ENCODE assay signal across 9 cellular contexts in genomic region chr1:44417351-44418021, GRCh38. TPM values are rescaled to one million over a fixed set of nuclear protein-coding genes. Genes with fewer than 3 reads are reported as not detected.
DNase-seq lines count a peak whose midpoint lies in the region; ATAC-seq, FAIRE-seq and TF ChIP-seq lines count a peak whose summit lies in the region.
"Had no signal": no experiment of that assay in that cellular context is flagged by ENCODE, and none has a peak within 500 bp of the region (broad histone marks: within the 10 kb centered on the region; RNA-seq: fewer than 3 reads in every experiment).

No MANE protein-coding gene starts in this region.

- H3K79me2 ChIP-seq in Karpas-422 (ENCODE audit: low read length): no peaks in the 10 kb centered on the region

- H3K36me3 Mint-ChIP-seq in memory B cell (no peaks in the 10 kb centered on the region), type B pancreatic cell (no peaks in the 10 kb centered on the region)

- H3K9me3 ChIP-seq in small intestine (ENCODE audit: control insufficient read depth, low read depth) (no peaks in the 10 kb centered on the region), Karpas-422 (ENCODE audit: low read length) (no peaks in the 10 kb centered on the region)

- H3K27me3 Mint-ChIP-seq in memory B cell (peaks cover 21% of the 10 kb centered on the region), type B pancreatic cell (peaks cover 63% of the 10 kb centered on the region)

- H4K20me1 ChIP-seq in Karpas-422 (ENCODE audit: insufficient read depth, low read depth, low read length): no peaks in the 10 kb centered on the region

- peaks cover 21 to 47% of the 10 kb centered on the region in 2 donors for H3K27me3 ChIP-seq in small intestine (ENCODE audit: control insufficient read depth in 2 of 2, insufficient read depth in 2 of 2, low read length in 2 of 2)
- H3K27me3 ChIP-seq in Karpas-422 (ENCODE audit: low read length): no peaks in the 10 kb centered on the region

- no peaks in the 10 kb centered on the region for H3K9me2 ChIP-seq in Karpas-422 (replicated peaks; ENCODE audit: insufficient read depth, low read length)

- TF ChIP-seq CTCF in type B pancreatic cell (conservative IDR thresholded peaks at IDR 0.05): no peak

- peak overlapping the region; percentile 41 for H3K4me3 Mint-ChIP-seq in memory B cell
- H3K4me3 Mint-ChIP-seq in type B pancreatic cell: peak overlapping the region; percentile 76

- H3K4me1 ChIP-seq in small intestine (ENCODE audit: control insufficient read depth in 2 of 2, insufficient read depth in 1 of 2, low read depth in 1 of 2, low read length in 1 of 2): peaks cover 0 to 7% of the 10 kb centered on the region in 2 donors
- peaks cover 3% of the 10 kb centered on the region; the same call in 1 of the 2 replicates for H3K4me1 ChIP-seq in Karpas-422 (ENCODE audit: low read length)

- no peak overlapping the region for H3K9ac ChIP-seq in Karpas-422 (ENCODE audit: low read length)

- ATAC-seq in memory B cell (ENCODE audit: low read depth) (no peak), GM19328 (IDR thresholded peaks at IDR 0.05; ENCODE audit: unreplicated experiment) (no peak)

- no peaks in the 10 kb centered on the region for H3K9me3 Mint-ChIP-seq in memory B cell
- H3K9me3 Mint-ChIP-seq in type B pancreatic cell: no peaks in the 10 kb centered on the region

- peak overlapping the region; percentile 62 for H3K27ac ChIP-seq in cingulate gyrus (ENCODE audit: low read depth, low read length)
- no peak overlapping the region for H3K27ac ChIP-seq in small intestine (ENCODE audit: low read depth in 1 of 2, low read length in 1 of 2)
- H3K27ac ChIP-seq in Karpas-422 (ENCODE audit: low read length): no peak overlapping the region

- no peak for FAIRE-seq in small intestine (lab: Jason Lieb, UNC)
- FAIRE-seq: bronchial epithelial cell had no signal

- peak; percentile 48 for DNase-seq in DMS53 treated with DMSO at 0.1 percent for 48 hours (lab: John Stamatoyannopoulos, UW; ENCODE audit: unreplicated experiment)
- peak; percentile 85 for DNase-seq in NCI-H2029 (lab: John Stamatoyannopoulos, UW)
- no peak for DNase-seq in memory B cell (ENCODE audit: low spot score in 2 of 2)
- peak; percentile 71 for DNase-seq in type B pancreatic cell (ENCODE audit: extremely low spot score, unreplicated experiment)
- no peak for DNase-seq in small intestine
- no peak for DNase-seq in Karpas-422

- WGBS in small intestine, 3 donors: 0 to 4% (median 2%) methylated on average over 49 to 65 of the region's 65 CpGs

- H3K27ac Mint-ChIP-seq in memory B cell (no peak overlapping the region), type B pancreatic cell (no peak overlapping the region)

- H3K4me1 Mint-ChIP-seq in memory B cell (peaks cover 2% of the 10 kb centered on the region), type B pancreatic cell (ENCODE audit: unreplicated experiment) (peaks cover 24% of the 10 kb centered on the region)

- H2AFZ ChIP-seq in Karpas-422 (ENCODE audit: low read length): no peak overlapping the region

- no peaks in the 10 kb centered on the region for H3K36me3 ChIP-seq in small intestine (ENCODE audit: control insufficient read depth in 2 of 2, insufficient read depth in 2 of 2, low read length in 2 of 2)
- H3K36me3 ChIP-seq in Karpas-422 (ENCODE audit: insufficient read depth, low read length): no peaks in the 10 kb centered on the region

- H3K4me2 ChIP-seq in Karpas-422 (ENCODE audit: low read depth, low read length, poor library complexity, severe bottlenecking): no peak overlapping the region

- peak overlapping the region in 1 of 2 donors; percentile 25 for H3K4me3 ChIP-seq in small intestine (ENCODE audit: low read depth in 1 of 2, low read length in 2 of 2)
- H3K4me3 ChIP-seq in Karpas-422 (ENCODE audit: low read length): no peak overlapping the region

RNA-seq across cellular contexts. Expression of gene RNF220, which starts 12.4 kb away (rescaled TPM):
- total RNA-seq in type B pancreatic cell (ENCODE audit: low replicate concordance): 87.1 and 101 TPM in 2 replicates
- polyA plus RNA-seq in small intestine: 10 to 100 TPM; 52.6 to 85.2 (median 64.6) TPM
- 73.6 and 147 TPM in 2 replicates for total RNA-seq in Karpas-422 (2014; rRNA removed; shearing (Covaris generic); ENCODE audit: low replicate concordance)

Comparison
In these comparisons a context has a peak if more than half of its experiments do, and no peak if none do; other contexts are left out.
1. DNase-seq: peak in DMS53 treated with DMSO at 0.1 percent for 48 hours (single experiment), NCI-H2029 (single experiment) and type B pancreatic cell (single experiment); none in memory B cell (0 of 2), small intestine (single experiment) and Karpas-422 (single experiment).